7 cellular contexts compared by ENCODE assay signal in genomic region chr9:135959814-135960213, GRCh38. TPM values are rescaled to one million over a fixed set of nuclear protein-coding genes. Genes with fewer than 3 reads are reported as not detected.
DNase-seq lines count a peak whose midpoint lies in the region; ATAC-seq and TF ChIP-seq lines count a peak whose summit lies in the region.

No MANE protein-coding gene starts in this region.

- no peaks in the 10 kb centered on the region for H3K27me3 ChIP-seq in HL-60 (ENCODE audit: insufficient read depth, poor library complexity, severe bottlenecking)
- H3K27me3 ChIP-seq in hepatocyte = no peaks in the 10 kb centered on the region

- peak overlapping the region; percentile 74 for H3K27ac Mint-ChIP-seq in activated CD8-positive, alpha-beta T cell treated with anti-CD3 and anti-CD28 coated beads, Interleukin-2, amount 10 ng/mL, durations not matched to agents 7 days and 5 days
- H3K27ac Mint-ChIP-seq in stimulated activated naive CD8-positive, alpha-beta T cell treated with anti-CD3 and anti-CD28 coated beads, Interleukin-15, amount 100 ng/mL, for 72 hours = no peak overlapping the region

- no peaks in the 10 kb centered on the region for H3K9me3 ChIP-seq in hepatocyte (ENCODE audit: low read depth)

- POLR2A ChIA-PET in activated CD8-positive, alpha-beta T cell treated with anti-CD3 and anti-CD28 coated beads, Interleukin-2, amount 10 ng/mL, durations not matched to agents 7 days and 5 days (lab: Charles Lee) = interaction anchor here (0.9 kb wide), 1 partner anchor 45 kb away, joined by 3 read pairs; no protein-coding TSS in a partner anchor

- no peaks in the 10 kb centered on the region for H3K9me3 Mint-ChIP-seq in activated CD8-positive, alpha-beta T cell treated with anti-CD3 and anti-CD28 coated beads, Interleukin-2, amount 10 ng/mL, durations not matched to agents 7 days and 5 days (ENCODE audit: insufficient read depth)
- no peaks in the 10 kb centered on the region for H3K9me3 Mint-ChIP-seq in stimulated activated naive CD8-positive, alpha-beta T cell treated with anti-CD3 and anti-CD28 coated beads, Interleukin-15, amount 100 ng/mL, for 72 hours

- CTCF ChIA-PET in activated CD8-positive, alpha-beta T cell treated with anti-CD3 and anti-CD28 coated beads, Interleukin-2, amount 10 ng/mL, durations not matched to agents 7 days and 5 days (lab: Charles Lee) = interaction anchor here (1.1 to 1.7 kb wide), 3 partner anchors 9 to 162 kb away, joined by 3 to 5 read pairs (median 4); no protein-coding TSS in a partner anchor

- peaks cover 59% of the 10 kb centered on the region for H3K79me2 ChIP-seq in hepatocyte

- peaks cover 7% of the 10 kb centered on the region for H4K20me1 ChIP-seq in hepatocyte (ENCODE audit: insufficient read depth, poor library complexity, severe bottlenecking)

- DNase-seq in HL-60 (ENCODE audit: low read depth in 1 of 2, low spot score in 1 of 2) (no peak), hepatocyte (ENCODE audit: low spot score) (no peak), DMS 273 treated with DMSO at 0.1 percent for 48 hours (lab: John Stamatoyannopoulos, UW) (no peak), DMS53 (lab: John Stamatoyannopoulos, UW) (no peak)
- DNase-seq in activated CD8-positive, alpha-beta T cell treated with anti-CD3 and anti-CD28 coated beads, Interleukin-2, amount 10 ng/mL, durations not matched to agents 7 days and 5 days = no peak
- no peak for DNase-seq in stimulated activated naive CD8-positive, alpha-beta T cell treated with anti-CD3 and anti-CD28 coated beads, Interleukin-15, amount 100 ng/mL, for 72 hours

- WGBS in hepatocyte (ENCODE audit: low lambda C conversion rate, missing lambda C conversion rate) = 61% methylated on average over 9 of the region's 9 CpGs

- H3K4me3 ChIP-seq in HL-60 (replicated peaks; ENCODE audit: insufficient read depth, low read length) (peak overlapping the region; percentile 94), hepatocyte (peak overlapping the region; percentile 87)

- H3K9me2 ChIP-seq in hepatocyte (replicated peaks; ENCODE audit: insufficient read depth) = no peaks in the 10 kb centered on the region

- TF ChIP-seq CTCF in HL-60 (IDR thresholded peaks at IDR 0.05; ENCODE audit: insufficient read depth, low read length) (no peak), hepatocyte (IDR thresholded peaks at IDR 0.05; ENCODE audit: poor library complexity) (no peak)

- no peak for ATAC-seq in activated CD8-positive, alpha-beta T cell treated with anti-CD3 and anti-CD28 coated beads, Interleukin-2, amount 10 ng/mL, durations not matched to agents 7 days and 5 days
- ATAC-seq in stimulated activated naive CD8-positive, alpha-beta T cell treated with anti-CD3 and anti-CD28 coated beads, Interleukin-15, amount 100 ng/mL, for 72 hours = no peak
- ATAC-seq in GM21526 (IDR thresholded peaks at IDR 0.05; ENCODE audit: low FRiP score, unreplicated experiment) = no peak

- H3K27ac ChIP-seq in HL-60 (replicated peaks) = peak overlapping the region; percentile 81
- H3K27ac ChIP-seq in hepatocyte = peak overlapping the region; percentile 85

- H3K4me3 Mint-ChIP-seq in activated CD8-positive, alpha-beta T cell treated with anti-CD3 and anti-CD28 coated beads, Interleukin-2, amount 10 ng/mL, durations not matched to agents 7 days and 5 days = peak overlapping the region; percentile 86
- peak overlapping the region; percentile 91 to 95 for H3K4me3 Mint-ChIP-seq in stimulated activated naive CD8-positive, alpha-beta T cell treated with anti-CD3 and anti-CD28 coated beads, Interleukin-15, amount 100 ng/mL, for 72 hours

- H3K4me1 ChIP-seq in hepatocyte (ENCODE audit: insufficient read depth) = peaks cover 13% of the 10 kb centered on the region

- no peaks in the 10 kb centered on the region for H3K36me3 Mint-ChIP-seq in activated CD8-positive, alpha-beta T cell treated with anti-CD3 and anti-CD28 coated beads, Interleukin-2, amount 10 ng/mL, durations not matched to agents 7 days and 5 days (ENCODE audit: low read depth)

- peaks cover 25% of the 10 kb centered on the region for H3K4me1 Mint-ChIP-seq in activated CD8-positive, alpha-beta T cell treated with anti-CD3 and anti-CD28 coated beads, Interleukin-2, amount 10 ng/mL, durations not matched to agents 7 days and 5 days (ENCODE audit: low read depth)
- H3K4me1 Mint-ChIP-seq in stimulated activated naive CD8-positive, alpha-beta T cell treated with anti-CD3 and anti-CD28 coated beads, Interleukin-15, amount 100 ng/mL, for 72 hours = peaks cover 44% of the 10 kb centered on the region

- peaks cover 12% of the 10 kb centered on the region for H3K27me3 Mint-ChIP-seq in activated CD8-positive, alpha-beta T cell treated with anti-CD3 and anti-CD28 coated beads, Interleukin-2, amount 10 ng/mL, durations not matched to agents 7 days and 5 days (ENCODE audit: low read depth)
- peaks cover 7% of the 10 kb centered on the region for H3K27me3 Mint-ChIP-seq in stimulated activated naive CD8-positive, alpha-beta T cell treated with anti-CD3 and anti-CD28 coated beads, Interleukin-15, amount 100 ng/mL, for 72 hours

- no peaks in the 10 kb centered on the region for H3K36me3 ChIP-seq in hepatocyte (replicated peaks; ENCODE audit: insufficient read depth, low read depth)

- no peak overlapping the region for H2AFZ ChIP-seq in hepatocyte

- peak overlapping the region; percentile 94 for H3K4me2 ChIP-seq in hepatocyte

RNA-seq across cellular contexts. Expression of gene UBAC1, which starts 1.4 kb away (rescaled TPM):
- total RNA-seq in activated CD8-positive, alpha-beta T cell treated with anti-CD3 and anti-CD28 coated beads, Interleukin-2, amount 10 ng/mL, durations not matched to agents 7 days and 5 days = 10 to 100 TPM; 29.3 to 31.9 TPM
- total RNA-seq in hepatocyte = 33.6 and 36.4 TPM in 2 replicates
- polyA plus RNA-seq in hepatocyte = 35.2 and 42.5 TPM in 2 replicates

RNA-seq across cellular contexts. Expression of gene CAMSAP1, which starts 52.5 kb away (rescaled TPM):
- 10 to 100 TPM; 20.3 to 21.5 TPM for total RNA-seq in activated CD8-positive, alpha-beta T cell treated with anti-CD3 and anti-CD28 coated beads, Interleukin-2, amount 10 ng/mL, durations not matched to agents 7 days and 5 days
- 15.6 and 18.2 TPM in 2 replicates for total RNA-seq in hepatocyte
- polyA plus RNA-seq in hepatocyte = 5.0 and 7.7 TPM in 2 replicates
